1 cellular context compared by ENCODE assay signal in genomic region chr18:75121266-75121665, GRCh38.
TF ChIP-seq lines count a peak whose summit lies in the region.

No MANE protein-coding gene starts in this region.

TF ChIP-seq in IMR-90, 13 proteins besides CTCF, POLR2A, EP300 and RAD21 (continued from another document):
- TF ChIP-seq SMC3 (IDR thresholded peaks at IDR 0.05; ENCODE audit: low read depth, low read length): no peak
- no peak for TF ChIP-seq RFX5 (IDR thresholded peaks at IDR 0.05; ENCODE audit: low read depth, low read length)
- TF ChIP-seq USF2 (IDR thresholded peaks at IDR 0.05; ENCODE audit: low read depth, low read length): no peak
